8 cellular contexts compared by ENCODE assay signal in genomic region chr10:30384791-30385201, GRCh38. TPM values are rescaled to one million over a fixed set of nuclear protein-coding genes. Genes with fewer than 3 reads are reported as not detected.
A peak's percentile ranks its signal among the peaks of the same experiment; 100 is the strongest.
DNase-seq lines count a peak whose midpoint lies in the region; ATAC-seq, FAIRE-seq and TF ChIP-seq lines count a peak whose summit lies in the region.

No MANE protein-coding gene starts in this region.

- H3K9me3 ChIP-seq in H1 (ENCODE audit: insufficient read depth in 2 of 2, low read depth in 1 of 2, low read length in 1 of 2): no peaks in the 10 kb centered on the region

- CTCF ChIA-PET in H1 (lab: Charles Lee; ENCODE audit: partially characterized antibody): interaction anchor here (0.6 to 11.3 kb wide), 23 partner anchors 9 to 301 kb away, joined by 3 to 129 read pairs (median 4); no protein-coding TSS in a partner anchor

- H4K20me1 ChIP-seq in H1 (replicated peaks in 1 of 2; ENCODE audit: control insufficient read depth in 1 of 2, insufficient read depth in 2 of 2, low read length in 2 of 2): no peaks in the 10 kb centered on the region

- H3K23me2 ChIP-seq in H1 (ENCODE audit: low read depth, low read length): no peaks in the 10 kb centered on the region; the same call in 1 of the 2 replicates

- no peak for ATAC-seq in HG02571 (IDR thresholded peaks at IDR 0.05; ENCODE audit: unreplicated experiment)

- no peak overlapping the region for H4K8ac ChIP-seq in H1 (ENCODE audit: extremely low read depth, insufficient read depth, low read length)

- no peak for FAIRE-seq in H1 (lab: Jason Lieb, UNC)

- H3K9ac ChIP-seq in H1 (replicated peaks in 1 of 4; ENCODE audit: extremely low read depth in 1 of 4, low read depth in 3 of 4, low read length in 3 of 4): no peak overlapping the region

- peak overlapping the region; percentile 18; the same call in 1 of the 2 replicates for H2BK15ac ChIP-seq in H1 (ENCODE audit: low read length)

- peak; percentile 60 to 65 for TF ChIP-seq RAD21 in H1 (IDR thresholded peaks at IDR 0.05 in 1 of 2, conservative IDR thresholded peaks at IDR 0.05 in 1 of 2; ENCODE audit: low read depth in 2 of 2, low read length in 2 of 2)

- H2AFZ ChIP-seq in H1 (ENCODE audit: low read length): no peak overlapping the region

- H3K56ac ChIP-seq in H1 (replicated peaks; ENCODE audit: insufficient read length, low read depth, low read length): no peak overlapping the region

- peak; percentile 20; the same call in 1 of the 2 replicates for TF ChIP-seq CTCF in 22Rv1 (IDR thresholded peaks at IDR 0.05)
- peak; percentile 66 to 78 (median 71) for TF ChIP-seq CTCF in H1 (IDR thresholded peaks at IDR 0.05; ENCODE audit: control extremely low read depth in 1 of 3, insufficient read depth in 1 of 3, low read depth in 1 of 3, low read length in 3 of 3)

- H2BK12ac ChIP-seq in H1 (ENCODE audit: low read depth, low read length): no peak overlapping the region

- DNase-seq in ELR (ENCODE audit: low read depth): peak; percentile 50
- DNase-seq in NCI-H69 (lab: John Stamatoyannopoulos, UW): peak; percentile 35
- no peak for DNase-seq in H1 (ENCODE audit: low read depth in 1 of 2, low spot score in 2 of 2)
- DNase-seq in posterior vena cava (ENCODE audit: low spot score): peak; percentile 29
- DNase-seq in OCI-M2 (lab: John Stamatoyannopoulos, UW; ENCODE audit: unreplicated experiment): no peak
- DNase-seq in middle frontal gyrus (ENCODE audit: extremely low spot score, low spot score): no peak

- H3K18ac ChIP-seq in H1 (ENCODE audit: extremely low read depth, low read length): no peak overlapping the region

- no peak overlapping the region for H3K4ac ChIP-seq in H1 (replicated peaks; ENCODE audit: insufficient read length, low read depth, low read length)

- no peak overlapping the region for H4K5ac ChIP-seq in H1 (ENCODE audit: insufficient read length, low read depth, low read length)

- H3K4me3 ChIP-seq in H1 (ENCODE audit: extremely low read depth in 1 of 4, insufficient read depth in 2 of 4, low read depth in 3 of 4, low read length in 4 of 4): no peak overlapping the region

- intact Hi-C loops in posterior vena cava (cut with DNase I): loop anchor here in 1 of 2 donors (5.0 kb wide), 1 partner anchor 848 kb away; no protein-coding TSS in a partner anchor

- H3K79me1 ChIP-seq in H1 (ENCODE audit: low read depth, low read length): no peaks in the 10 kb centered on the region

- no peak overlapping the region for H2BK20ac ChIP-seq in H1 (ENCODE audit: low read length)

- TF ChIP-seq EP300 in H1 (IDR thresholded peaks at IDR 0.05; ENCODE audit: borderline replicate concordance in 1 of 2, low read depth in 2 of 2, low read length in 2 of 2): no peak

- no peak overlapping the region for H3K23ac ChIP-seq in H1 (ENCODE audit: insufficient read length)

- H3K4me1 ChIP-seq in H1 (replicated peaks in 1 of 4; ENCODE audit: control insufficient read depth in 3 of 4, insufficient read depth in 4 of 4, low read length in 3 of 4): no peaks in the 10 kb centered on the region

- no peak overlapping the region for H2AK5ac ChIP-seq in H1 (ENCODE audit: low read depth, low read length)

- H3K27me3 ChIP-seq in H1 (replicated peaks in 1 of 4; ENCODE audit: control insufficient read depth in 3 of 4, extremely low read depth in 1 of 4, insufficient read depth in 3 of 4, low read length in 3 of 4): no peaks in the 10 kb centered on the region

- TF ChIP-seq POLR2A in H1 (IDR thresholded peaks at IDR 0.05; ENCODE audit: control extremely low read depth in 1 of 2, low read depth in 2 of 2, low read length in 2 of 2): no peak

- H4K91ac ChIP-seq in H1 (replicated peaks; ENCODE audit: insufficient read length, low read length): no peak overlapping the region

- POLR2A ChIA-PET in H1 (lab: Charles Lee; ENCODE audit: partially characterized antibody): no interaction called here

- H3K27ac ChIP-seq in 22Rv1 (no peak overlapping the region), H1 (ENCODE audit: low read depth, low read length) (no peak overlapping the region)

- no peak overlapping the region for H3K4me2 ChIP-seq in H1 (ENCODE audit: insufficient read depth in 1 of 2, low read depth in 2 of 2, low read length in 2 of 2)

- no peaks in the 10 kb centered on the region for H3K79me2 ChIP-seq in H1 (ENCODE audit: control insufficient read depth in 1 of 2, insufficient read depth in 2 of 2, low read length in 2 of 2)

- H2BK5ac ChIP-seq in H1 (ENCODE audit: low read depth, low read length): no peak overlapping the region

- H3K14ac ChIP-seq in H1 (ENCODE audit: insufficient read length): no peak overlapping the region

- 82% methylated on average over 9 of the region's 9 CpGs; no CpG with 5 or more reads in 1 of the 2 experiments for WGBS in H1 (ENCODE audit: extremely low coverage in 1 of 2, insufficient coverage in 1 of 2, insufficient read length in 1 of 2, insufficient replicate concordance in 2 of 2, low coverage in 1 of 2, low lambda C conversion rate in 2 of 2, missing lambda C conversion rate in 1 of 2), 2 experiments

- H3K36me3 ChIP-seq in H1 (ENCODE audit: control insufficient read depth in 2 of 4, insufficient read depth in 4 of 4, low read length in 3 of 4): no peaks in the 10 kb centered on the region

- H2BK120ac ChIP-seq in H1 (replicated peaks; ENCODE audit: low read depth, low read length): no peak overlapping the region

TF ChIP-seq in H1, 55 proteins besides CTCF, POLR2A, EP300 and RAD21:
- TF ChIP-seq, protein P1, sequence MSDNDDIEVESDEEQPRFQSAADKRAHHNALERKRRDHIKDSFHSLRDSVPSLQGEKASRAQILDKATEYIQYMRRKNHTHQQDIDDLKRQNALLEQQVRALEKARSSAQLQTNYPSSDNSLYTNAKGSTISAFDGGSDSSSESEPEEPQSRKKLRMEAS (IDR thresholded peaks at IDR 0.05): peak; percentile 77
- TF ChIP-seq SIN3A (conservative IDR thresholded peaks at IDR 0.05 in 1 of 2, IDR thresholded peaks at IDR 0.05 in 1 of 2; ENCODE audit: low read depth in 1 of 2, low read length in 2 of 2) (peak in 1 of 2 experiments; percentile 82; a peak in 2 of 4 replicates), KDM1A (IDR thresholded peaks at IDR 0.05; ENCODE audit: borderline replicate concordance, low read length) (no peak)
TF ChIP-seq in H1: peak in this region for 2.

RNA-seq across cellular contexts. Expression of gene MTPAP, which starts 35.7 kb away (rescaled TPM):
- total RNA-seq in H1 (2021; fragmentation: NEBNext Ultra II Directional; extraction: Animal tissue kit (Norgen Biotek cat#: 25700)): 42.2 and 43.8 TPM in 2 replicates
- 4.7 and 6.7 TPM in 2 replicates for polyA plus RNA-seq in H1 (2011; rRNA removed)
- polyA plus RNA-seq in H1 (2011; cell fraction: cytosol; rRNA removed): 8.7 TPM
- 5.1 TPM for polyA plus RNA-seq in H1 (2011; cell fraction: nucleus; rRNA removed)
- 13.1 to 22.3 TPM (median 14.7 TPM) in 4 replicates for polyA plus RNA-seq in H1 (2012, experiment 1 of 2)
- 1.9 TPM for polyA plus RNA-seq in H1 (2012, experiment 2 of 2)
- polyA plus RNA-seq in H1 (2013, experiment 1 of 2): 23.6 TPM
- 23.3 TPM for polyA plus RNA-seq in H1 (2013, experiment 2 of 2)
- 13.7 and 16.6 TPM in 2 replicates for polyA minus RNA-seq in H1 (2011; rRNA and poly(A)+ RNA removed)
- polyA minus RNA-seq in H1 (2011; cell fraction: cytosol; rRNA and poly(A)+ RNA removed): 8.2 TPM
- 11.3 TPM for polyA minus RNA-seq in H1 (2011; cell fraction: nucleus; rRNA and poly(A)+ RNA removed)
- 10 to 100 TPM; 21.9 to 24.0 TPM for total RNA-seq in posterior vena cava

RNA-seq across cellular contexts. Expression of gene MAP3K8, which starts 49.2 kb away (rescaled TPM):
- 5.4 and 5.6 TPM in 2 replicates for total RNA-seq in H1 (2021; fragmentation: NEBNext Ultra II Directional; extraction: Animal tissue kit (Norgen Biotek cat#: 25700))
- 2.7 and 6.0 TPM in 2 replicates for polyA plus RNA-seq in H1 (2011; rRNA removed)
- polyA plus RNA-seq in H1 (2011; cell fraction: cytosol; rRNA removed): 5.5 TPM
- polyA plus RNA-seq in H1 (2011; cell fraction: nucleus; rRNA removed): 4.3 TPM
- polyA plus RNA-seq in H1 (2012, experiment 1 of 2): 5.3 to 9.0 TPM (median 5.5 TPM) in 4 replicates
- polyA plus RNA-seq in H1 (2012, experiment 2 of 2): 2.3 TPM
- 3.6 TPM for polyA plus RNA-seq in H1 (2013, experiment 1 of 2)
- 3.7 TPM for polyA plus RNA-seq in H1 (2013, experiment 2 of 2)
- 4.2 and 6.7 TPM in 2 replicates for polyA minus RNA-seq in H1 (2011; rRNA and poly(A)+ RNA removed)
- polyA minus RNA-seq in H1 (2011; cell fraction: cytosol; rRNA and poly(A)+ RNA removed): 1.7 TPM
- 5.6 TPM for polyA minus RNA-seq in H1 (2011; cell fraction: nucleus; rRNA and poly(A)+ RNA removed)
- 10 to 100 TPM; 58.3 to 62.3 TPM for total RNA-seq in posterior vena cava

Comparison
In these comparisons a context has a peak if more than half of its experiments do, and no peak if none do; other contexts are left out.
1. DNase-seq: peak in ELR (single experiment), NCI-H69 (single experiment) and posterior vena cava (single experiment); none in H1 (0 of 2), OCI-M2 (single experiment) and middle frontal gyrus (single experiment).